Comparison of ENCODE assay signal across 8 cellular contexts in the genomic region with DNA sequence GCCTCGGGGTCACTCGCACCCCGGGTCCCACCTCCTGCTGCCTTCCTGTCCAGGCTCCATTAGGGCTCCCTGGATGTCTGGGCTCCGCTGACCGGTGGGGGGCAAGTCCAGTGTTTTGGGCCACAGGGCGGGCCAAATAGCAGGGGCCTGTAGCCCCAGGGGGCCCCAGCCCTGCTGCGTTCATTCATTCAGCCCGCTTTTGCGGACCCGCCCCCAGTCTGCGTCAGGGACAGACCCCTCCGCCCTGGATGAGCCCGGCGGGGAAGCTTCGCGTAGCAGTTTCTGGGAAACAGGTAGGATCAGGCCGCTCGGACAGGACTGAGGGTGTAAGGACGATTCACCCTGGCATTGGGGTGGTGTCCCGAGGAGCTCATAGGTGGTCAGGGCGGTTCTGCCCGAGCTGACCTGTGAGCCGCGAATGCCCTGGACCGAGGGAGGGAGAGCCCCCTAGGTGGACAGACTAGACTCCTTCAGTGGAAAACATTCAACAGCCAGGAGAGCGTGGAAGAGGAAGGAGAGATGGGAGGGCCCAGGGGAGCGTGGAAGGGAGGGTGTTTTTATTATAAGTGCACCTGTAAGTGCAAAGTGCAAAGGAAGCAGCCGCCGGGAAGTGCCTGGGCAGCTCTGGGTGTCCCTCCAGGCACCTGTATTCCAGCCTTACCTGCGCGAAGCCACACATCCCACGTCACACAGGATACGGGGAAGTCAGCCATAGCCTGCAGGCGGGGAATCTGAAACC. TPM values are rescaled to one million over a fixed set of nuclear protein-coding genes. Genes with fewer than 3 reads are reported as not detected.
DNase-seq lines count a peak whose midpoint lies in the region; ATAC-seq and TF ChIP-seq lines count a peak whose summit lies in the region.

No MANE protein-coding gene starts in this region.

- intact Hi-C loops in adrenal gland (cut with DNase I): no loop called here

- peak; percentile 1 for ATAC-seq in HG02610 (IDR thresholded peaks at IDR 0.05; ENCODE audit: unreplicated experiment)

- 0 to 2% (median 1%) methylated on average over 11 to 34 of the region's 34 CpGs for whole genome bisulfite sequencing in adrenal gland, 4 donors

- no peaks in the 10 kb centered on the region for H3K9me3 ChIP-seq in adrenal gland (replicated peaks in 1 of 3)
- no peaks in the 10 kb centered on the region for H3K9me3 ChIP-seq in skeletal muscle tissue (ENCODE audit: control insufficient read depth in 3 of 3, low read length in 3 of 3)

- TF ChIP-seq POLR2A in adrenal gland (IDR thresholded peaks at IDR 0.05): no peak

- peak overlapping the region; percentile 86 to 93 (median 91) for H3K9ac ChIP-seq in skeletal muscle tissue (ENCODE audit: low read depth in 1 of 3, low read length in 3 of 3)

- DNase-seq in NCI-H1436 (lab: John Stamatoyannopoulos, UW) (peak; percentile 39), NCI-H1436 treated with DMSO at 0.1 percent for 48 hours (lab: John Stamatoyannopoulos, UW) (no peak), NCI-H2171 (lab: John Stamatoyannopoulos, UW) (peak; percentile 40), adrenal gland (peak in 6 of 7 donors; percentile 36 to 71 (median 44)), hepatic stellate cell (ENCODE audit: low spot score) (no peak)

- TF ChIP-seq CTCF in adrenal gland (IDR thresholded peaks at IDR 0.05): no peak

- H3K27me3 ChIP-seq in adrenal gland (no peaks in the 10 kb centered on the region), skeletal muscle tissue (ENCODE audit: control insufficient read depth in 3 of 3, insufficient read depth in 3 of 3, low read length in 3 of 3) (no peaks in the 10 kb centered on the region)

- H3K27ac ChIP-seq in adrenal gland: peak overlapping the region in 4 of 5 donors; percentile 65 to 93 (median 86)
- peak overlapping the region; percentile 75 for H3K27ac ChIP-seq in skeletal muscle tissue (ENCODE audit: low read depth, low read length)

- H3K4me1 ChIP-seq in adrenal gland (replicated peaks in 1 of 2) (peaks cover 32 to 62% of the 10 kb centered on the region in 2 donors), skeletal muscle tissue (ENCODE audit: control insufficient read depth in 3 of 3, insufficient read depth in 3 of 3, low read length in 3 of 3) (peaks cover 20 to 37% (median 27%) of the 10 kb centered on the region in 3 donors)

- H3K36me3 ChIP-seq in adrenal gland (replicated peaks in 1 of 2) (no peaks in the 10 kb centered on the region), skeletal muscle tissue (ENCODE audit: control insufficient read depth in 3 of 3, insufficient read depth in 3 of 3, low read length in 3 of 3) (peaks cover 0 to 3% (median 0%) of the 10 kb centered on the region in 3 donors)

- H3K4me3 ChIP-seq in adrenal gland (peak overlapping the region; percentile 78 to 94 (median 84)), iPS-11a (ENCODE audit: low read depth, low read length) (peak overlapping the region; percentile 84), skeletal muscle tissue (ENCODE audit: low read length in 3 of 3) (peak overlapping the region; percentile 76 to 92 (median 89))

RNA-seq across cellular contexts. Expression of gene ENTPD6, which starts 0.6 kb away (rescaled TPM):
- 100 to 1,000 TPM in 5 of 8 donors, 10 to 100 TPM in 3; 51.0 to 120 (median 107) TPM for total RNA-seq in adrenal gland
- 100 to 1,000 TPM in 2 of 3 donors, 10 to 100 TPM in 1; 30.9 to 260 (median 153) TPM for polyA plus RNA-seq in adrenal gland
- total RNA-seq in skeletal muscle tissue: 17.7 TPM

RNA-seq across cellular contexts. Expression of gene PYGB, which starts 51.8 kb away (rescaled TPM):
- 100 to 1,000 TPM in 3 of 8 donors, 10 to 100 TPM in 5; 39.2 to 118 (median 82.9) TPM for total RNA-seq in adrenal gland
- polyA plus RNA-seq in adrenal gland: 10 to 100 TPM; 15.7 to 80.0 (median 35.9) TPM
- 20.9 TPM for total RNA-seq in skeletal muscle tissue

Comparison
In these comparisons a context has a peak if more than half of its experiments do, and no peak if none do; other contexts are left out.
1. DNase-seq: peak in NCI-H1436 (single experiment), NCI-H2171 (single experiment) and adrenal gland (6 of 7); none in NCI-H1436 treated with DMSO at 0.1 percent for 48 hours (single experiment) and hepatic stellate cell (single experiment).
2. Peak in every context shown above with its lines, with median percentiles within 50 percentile points of each other: H3K4me3 ChIP-seq.